In genomic region chr6:157322792-157323113, GRCh38 we compare ENCODE assay signal across 8 cellular contexts. TPM values are rescaled to one million over a fixed set of nuclear protein-coding genes. Genes with fewer than 3 reads are reported as not detected.
DNase-seq lines count a peak whose midpoint lies in the region; ATAC-seq and TF ChIP-seq lines count a peak whose summit lies in the region.

No MANE protein-coding gene starts in this region.

- no peak for DNase-seq in activated CD4-positive, alpha-beta T cell treated with anti-CD3 and anti-CD28 coated beads, Interleukin-2, amount 10 ng/mL, durations not matched to agents 7 days and 5 days
- no peak for DNase-seq in activated CD4-positive, alpha-beta T cell treated with anti-CD3 and anti-CD28 coated beads for 4 hours
- no peak for DNase-seq in astrocyte of the cerebellum (ENCODE audit: low read depth)
- DNase-seq in right lobe of liver: no peak
- no peak for DNase-seq in epidermal melanocyte (ENCODE audit: insufficient read length, low spot score)

- peak overlapping the region; percentile 91 for H3K27ac Mint-ChIP-seq in activated CD4-positive, alpha-beta T cell treated with anti-CD3 and anti-CD28 coated beads, Interleukin-2, amount 10 ng/mL, durations not matched to agents 7 days and 5 days

- H3K9me3 Mint-ChIP-seq in activated CD4-positive, alpha-beta T cell treated with anti-CD3 and anti-CD28 coated beads, Interleukin-2, amount 10 ng/mL, durations not matched to agents 7 days and 5 days: no peaks in the 10 kb centered on the region

- H3K4me3 Mint-ChIP-seq in activated CD4-positive, alpha-beta T cell treated with anti-CD3 and anti-CD28 coated beads, Interleukin-2, amount 10 ng/mL, durations not matched to agents 7 days and 5 days: peak overlapping the region; percentile 98

- H3K36me3 Mint-ChIP-seq in activated CD4-positive, alpha-beta T cell treated with anti-CD3 and anti-CD28 coated beads, Interleukin-2, amount 10 ng/mL, durations not matched to agents 7 days and 5 days (ENCODE audit: low read depth): peaks cover 13% of the 10 kb centered on the region

- intact Hi-C loops in right lobe of liver (cut with DNase I): no loop called here

- H3K4me3 ChIP-seq in astrocyte of the cerebellum (ENCODE audit: low read depth, low read length): peak overlapping the region; percentile 73
- peak overlapping the region; percentile 73 to 93 (median 79) for H3K4me3 ChIP-seq in right lobe of liver
- H3K4me3 ChIP-seq in thymus (ENCODE audit: low read length): peak overlapping the region; percentile 85

- 3% methylated on average over 12 of the region's 12 CpGs for WGBS in right lobe of liver (ENCODE audit: insufficient coverage, low coverage, low lambda C conversion rate, missing lambda C conversion rate)
- WGBS in thymus: 6% methylated on average over 12 of the region's 12 CpGs

- TF ChIP-seq CTCF in astrocyte of the cerebellum (IDR thresholded peaks at IDR 0.05; ENCODE audit: low read depth, low read length, missing control alignments) (no peak), right lobe of liver (IDR thresholded peaks at IDR 0.05) (no peak)

- no peaks in the 10 kb centered on the region for H3K9me3 ChIP-seq in right lobe of liver
- H3K9me3 ChIP-seq in thymus (ENCODE audit: control insufficient read depth): no peaks in the 10 kb centered on the region

- ATAC-seq in right lobe of liver: no peak
- no peak for ATAC-seq in HG02623 (IDR thresholded peaks at IDR 0.05; ENCODE audit: unreplicated experiment)
- no peak for ATAC-seq in esophagus mucosa

- H3K27me3 Mint-ChIP-seq in activated CD4-positive, alpha-beta T cell treated with anti-CD3 and anti-CD28 coated beads, Interleukin-2, amount 10 ng/mL, durations not matched to agents 7 days and 5 days: peaks cover 27% of the 10 kb centered on the region

- in situ Hi-C loops in astrocyte of the cerebellum (cut with HindIII; ENCODE audit: low sequenced_read_pairs): loop anchor here (5.0 kb wide), 3 partner anchors 50 to 560 kb away; no protein-coding TSS in a partner anchor

- H3K4me1 ChIP-seq in right lobe of liver (peaks cover 0 to 5% (median 2%) of the 10 kb centered on the region in 4 donors), thymus (ENCODE audit: control insufficient read depth, insufficient read depth, low read length) (peaks cover 3% of the 10 kb centered on the region)

- CTCF ChIA-PET in activated CD4-positive, alpha-beta T cell treated with anti-CD3 and anti-CD28 coated beads, Interleukin-2, amount 10 ng/mL, durations not matched to agents 7 days and 5 days (lab: Charles Lee): interaction anchor here (0.6 to 3.1 kb wide), 8 partner anchors 8 to 643 kb away, joined by 3 to 14 read pairs (median 4); no protein-coding TSS in a partner anchor

- H3K36me3 ChIP-seq in right lobe of liver (peaks cover 0 to 18% (median 2%) of the 10 kb centered on the region in 4 donors), thymus (ENCODE audit: control insufficient read depth, insufficient read depth) (peaks cover 3% of the 10 kb centered on the region)

- H3K27ac ChIP-seq in right lobe of liver (peak overlapping the region; percentile 83 to 96 (median 90)), thymus (ENCODE audit: low read depth) (peak overlapping the region; percentile 87)

- H3K27me3 ChIP-seq in right lobe of liver (no peaks in the 10 kb centered on the region), thymus (ENCODE audit: control insufficient read depth, insufficient read depth) (peaks cover 3% of the 10 kb centered on the region)

- no peak for TF ChIP-seq POLR2A in right lobe of liver (IDR thresholded peaks at IDR 0.05)

- peaks cover 31% of the 10 kb centered on the region for H3K4me1 Mint-ChIP-seq in activated CD4-positive, alpha-beta T cell treated with anti-CD3 and anti-CD28 coated beads, Interleukin-2, amount 10 ng/mL, durations not matched to agents 7 days and 5 days

- POLR2A ChIA-PET in activated CD4-positive, alpha-beta T cell treated with anti-CD3 and anti-CD28 coated beads, Interleukin-2, amount 10 ng/mL, durations not matched to agents 7 days and 5 days (lab: Charles Lee): interaction anchor here (1.0 kb wide), 1 partner anchor 57 kb away, joined by 3 read pairs; no protein-coding TSS in a partner anchor

RNA-seq across cellular contexts. Expression of gene TMEM242, which starts 0.6 kb away (rescaled TPM):
- 1 to 10 TPM; 7.9 to 9.0 TPM for total RNA-seq in activated CD4-positive, alpha-beta T cell treated with anti-CD3 and anti-CD28 coated beads, Interleukin-2, amount 10 ng/mL, durations not matched to agents 7 days and 5 days
- total RNA-seq in right lobe of liver (1 to 10 TPM; 4.4 to 8.8 (median 7.3) TPM), esophagus mucosa (5.8 TPM)
- polyA plus RNA-seq in thymus: 9.6 TPM

RNA-seq across cellular contexts. Expression of gene ZDHHC14, which starts 58.2 kb away (rescaled TPM):
- 1 to 10 TPM; 7.8 to 9.8 TPM for total RNA-seq in activated CD4-positive, alpha-beta T cell treated with anti-CD3 and anti-CD28 coated beads, Interleukin-2, amount 10 ng/mL, durations not matched to agents 7 days and 5 days
- total RNA-seq in right lobe of liver: 10 to 100 TPM in 4 of 6 experiments, 1 to 10 TPM in 2; 7.3 to 13.0 (median 10.3) TPM
- polyA plus RNA-seq in thymus: 7.5 TPM
- 3.1 TPM for total RNA-seq in esophagus mucosa
